Comparison of ENCODE assay signal across 8 cellular contexts in the genomic region with DNA sequence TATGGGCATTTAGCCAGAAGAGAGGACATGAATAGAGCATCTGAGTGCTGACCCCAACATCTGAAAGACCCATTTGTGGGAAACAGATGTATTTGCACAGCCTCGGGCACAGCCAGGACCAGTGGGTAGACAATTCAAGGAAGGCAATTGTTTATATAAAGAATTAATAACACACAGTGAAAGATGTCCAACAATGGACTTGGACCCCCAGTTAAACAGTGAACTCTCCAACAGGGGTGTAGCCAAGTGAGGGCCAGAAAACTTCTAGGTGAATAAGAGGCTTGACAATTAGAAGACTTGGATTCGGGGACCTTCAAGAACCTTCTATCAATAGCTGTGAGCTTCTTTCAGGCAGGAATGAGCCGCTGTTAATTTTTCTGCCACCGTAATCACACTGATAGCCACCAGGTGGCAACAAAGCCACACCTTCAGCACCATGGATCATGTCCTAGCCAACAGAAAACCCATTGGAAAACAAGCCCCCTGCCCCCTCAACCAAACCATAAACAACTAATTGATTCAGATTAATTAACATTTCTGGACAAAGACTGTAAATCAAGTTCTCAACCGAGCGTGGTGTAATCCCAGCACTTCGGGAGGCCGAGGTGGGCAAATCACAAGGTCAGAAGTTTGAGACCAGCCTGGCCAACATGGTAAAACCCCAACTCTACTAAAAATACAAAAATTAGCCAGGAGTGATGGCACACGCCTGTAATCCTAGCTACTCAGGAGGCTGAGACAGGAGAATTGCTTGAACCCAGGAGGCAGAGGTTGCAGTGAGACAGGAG. TPM values are rescaled to one million over a fixed set of nuclear protein-coding genes. Genes with fewer than 3 reads are reported as not detected.
DNase-seq lines count a peak whose midpoint lies in the region; ATAC-seq and TF ChIP-seq lines count a peak whose summit lies in the region.

No MANE protein-coding gene starts in this region.

- ATAC-seq in GM21576 (IDR thresholded peaks at IDR 0.05; ENCODE audit: unreplicated experiment) = no peak

- no peak overlapping the region for H3K27ac ChIP-seq in liver (ENCODE audit: low read depth in 1 of 2, low read length in 2 of 2)

- WGBS in liver = 24% methylated on average over 9 of the region's 9 CpGs

- TF ChIP-seq RAD21 in liver (IDR thresholded peaks at IDR 0.05) = peak; percentile 90 to 91

- TF ChIP-seq CTCF in GM12865 (IDR thresholded peaks at IDR 0.05; ENCODE audit: insufficient read depth, low read depth, low read length, missing control alignments) = peak; percentile 74
- TF ChIP-seq CTCF in WI38 (IDR thresholded peaks at IDR 0.05; ENCODE audit: low read depth, low read length) = peak; percentile 65
- TF ChIP-seq CTCF in choroid plexus epithelial cell (conservative IDR thresholded peaks at IDR 0.05; ENCODE audit: low read depth, low read length) = peak; percentile 87
- TF ChIP-seq CTCF in liver (IDR thresholded peaks at IDR 0.05; ENCODE audit: low read depth, low read length, missing input control) = peak; percentile 78

- DNase-seq in A172 (ENCODE audit: low spot score) (peak; percentile 51), GM12865 (ENCODE audit: low read depth) (peak; percentile 60), NCI-H146 treated with DMSO at 0.1 percent for 48 hours (lab: John Stamatoyannopoulos, UW; ENCODE audit: unreplicated experiment) (peak; percentile 42), choroid plexus epithelial cell (ENCODE audit: low read depth) (peak; percentile 67)
- DNase-seq in stimulated activated naive CD4-positive, alpha-beta T cell treated with Interleukin-2 at 50 U/mL for 16 hours (lab: John Stamatoyannopoulos, UW) = peak; percentile 13

- no peaks in the 10 kb centered on the region for H3K27me3 ChIP-seq in liver (ENCODE audit: control insufficient read depth in 4 of 4, insufficient read depth in 4 of 4, low read length in 3 of 4)

- no peak overlapping the region for H3K9ac ChIP-seq in liver (ENCODE audit: low read depth in 1 of 2, low read length in 2 of 2)

- no peak overlapping the region for H3K4me3 ChIP-seq in GM12865 (ENCODE audit: low read depth, low read length)
- no peak overlapping the region for H3K4me3 ChIP-seq in WI38 (ENCODE audit: low read depth, low read length)
- H3K4me3 ChIP-seq in choroid plexus epithelial cell (ENCODE audit: low read depth, low read length) = no peak overlapping the region
- no peak overlapping the region for H3K4me3 ChIP-seq in liver (ENCODE audit: low read depth in 1 of 3, low read length in 3 of 3)

- no peaks in the 10 kb centered on the region for H3K9me3 ChIP-seq in liver (ENCODE audit: control insufficient read depth in 4 of 4, low read length in 3 of 4)

- H3K4me1 ChIP-seq in liver (ENCODE audit: control insufficient read depth in 4 of 4, insufficient read depth in 4 of 4, low read length in 3 of 4) = peaks cover 0 to 13% (median 9%) of the 10 kb centered on the region in 4 donors

- H3K36me3 ChIP-seq in liver (ENCODE audit: control insufficient read depth in 4 of 4, insufficient read depth in 3 of 4, low read depth in 1 of 4, low read length in 3 of 4) = no peaks in the 10 kb centered on the region

TF ChIP-seq in liver, 16 proteins besides CTCF, POLR2A, EP300 and RAD21:
- TF ChIP-seq JUND (IDR thresholded peaks at IDR 0.05) = no peak
- TF ChIP-seq REST (IDR thresholded peaks at IDR 0.05) = no peak
- no peak for TF ChIP-seq HNF4A (conservative IDR thresholded peaks at IDR 0.05)
- TF ChIP-seq RXRA (IDR thresholded peaks at IDR 0.05) = no peak
- no peak for TF ChIP-seq FOXA2 (IDR thresholded peaks at IDR 0.05)
- TF ChIP-seq GABPA (IDR thresholded peaks at IDR 0.05 in 1 of 2, conservative IDR thresholded peaks at IDR 0.05 in 1 of 2) = no peak
TF ChIP-seq in liver: peak in this region for 0.

RNA-seq across cellular contexts. Expression of gene SRSF6, which starts 8.8 kb away (rescaled TPM):
- 50.6 and 60.8 TPM in 2 replicates for total RNA-seq in A172 (2014; rRNA removed; shearing (Covaris generic))
- total RNA-seq in liver = 10 to 100 TPM; 33.8 to 40.9 TPM
- 10 to 100 TPM; 41.3 to 47.5 TPM for polyA plus RNA-seq in liver

RNA-seq across cellular contexts. Expression of gene L3MBTL1, which starts 58.6 kb away (rescaled TPM):
- 2.4 and 5.0 TPM in 2 replicates for total RNA-seq in A172 (2014; rRNA removed; shearing (Covaris generic))
- 1 to 10 TPM; 2.6 to 5.6 TPM for total RNA-seq in liver
- polyA plus RNA-seq in liver = 1 to 10 TPM in 1 of 2 donors, under 1 TPM in 1; 0.45 to 1.4 TPM

Comparison
In these comparisons a context has a peak if more than half of its experiments do, and no peak if none do; other contexts are left out.
1. DNase-seq: peak in every context shown above with its lines; median percentile 67 in choroid plexus epithelial cell; 60 in GM12865; 51 in A172; 42 in NCI-H146 treated with DMSO at 0.1 percent for 48 hours; 13 in stimulated activated naive CD4-positive, alpha-beta T cell treated with Interleukin-2 at 50 U/mL for 16 hours.